Comparison of ENCODE assay signal across 17 cellular contexts in genomic region chr17:76081295-76082210, GRCh38. TPM values are rescaled to one million over a fixed set of nuclear protein-coding genes. Genes with fewer than 3 reads are reported as not detected.
A peak's percentile ranks its signal among the peaks of the same experiment; 100 is the strongest.
DNase-seq lines count a peak whose midpoint lies in the region; ATAC-seq, FAIRE-seq and TF ChIP-seq lines count a peak whose summit lies in the region.
"Had no signal": no experiment of that assay in that cellular context is flagged by ENCODE, and none has a peak within 500 bp of the region (broad histone marks: within the 10 kb centered on the region; RNA-seq: fewer than 3 reads in every experiment).

No MANE protein-coding gene starts in this region.

- no peak overlapping the region for H3K4me3 ChIP-seq in CD4-positive, CD25-positive, alpha-beta regulatory T cell (ENCODE audit: low read depth, low read length)
- H3K4me3 ChIP-seq in NB4 (ENCODE audit: low read depth, low read length) (no peak overlapping the region), kidney (ENCODE audit: low read length in 2 of 2) (no peak overlapping the region), spleen (no peak overlapping the region)
- H3K4me3 ChIP-seq: cardiac muscle cell, GM23248, prostate gland, SK-N-MC had no signal

- peaks cover 0 to 33% (median 2%) of the 10 kb centered on the region in 4 donors for H3K4me1 Mint-ChIP-seq in CD4-positive, CD25-positive, alpha-beta regulatory T cell

- FAIRE-seq in kidney (lab: Jason Lieb, UNC), result no peak

- H3K36me3 Mint-ChIP-seq in CD4-positive, CD25-positive, alpha-beta regulatory T cell, result peaks cover 15% of the 10 kb centered on the region

- TF ChIP-seq CTCF in NB4 (IDR thresholded peaks at IDR 0.05; ENCODE audit: low read depth, low read length) (no peak), kidney (IDR thresholded peaks at IDR 0.05; ENCODE audit: borderline replicate concordance, extremely low read depth, insufficient read depth) (no peak), spleen (IDR thresholded peaks at IDR 0.05 in 8 of 11, conservative IDR thresholded peaks at IDR 0.05 in 3 of 11) (no peak)

- peaks cover 2% of the 10 kb centered on the region for H3K27me3 ChIP-seq in CD4-positive, CD25-positive, alpha-beta regulatory T cell (ENCODE audit: control insufficient read depth, insufficient read depth, low read length)
- H3K27me3 ChIP-seq in spleen (replicated peaks in 1 of 7), result peaks cover 2 to 42% (median 32%) of the 10 kb centered on the region in 7 donors

- WGBS in spleen, 5 donors, result 71 to 85% (median 83%) methylated on average over 21 to 27 of the region's 27 CpGs

- no peak overlapping the region for H3K27ac ChIP-seq in CD4-positive, CD25-positive, alpha-beta regulatory T cell (ENCODE audit: insufficient read depth, low read length, poor library complexity, severe bottlenecking)
- H3K27ac ChIP-seq in kidney (ENCODE audit: low read depth in 2 of 2, low read length in 2 of 2) (no peak overlapping the region), spleen (no peak overlapping the region)
- H3K27ac ChIP-seq: GM23248, prostate gland, SK-N-MC had no signal

- H3K27me3 Mint-ChIP-seq in CD4-positive, CD25-positive, alpha-beta regulatory T cell, result peaks cover 26% of the 10 kb centered on the region

- peak; percentile 14 for TF ChIP-seq POLR2A in NB4 (IDR thresholded peaks at IDR 0.05; ENCODE audit: extremely low read depth, insufficient read length)
- no peak for TF ChIP-seq POLR2A in spleen (IDR thresholded peaks at IDR 0.05)

- no peak for DNase-seq in CD4-positive, CD25-positive, alpha-beta regulatory T cell
- no peak for DNase-seq in NB4 (ENCODE audit: low read depth)
- peak; percentile 76 for DNase-seq in kidney
- no peak for DNase-seq in HuH-7 (ENCODE audit: low spot score)
- DNase-seq in spleen, result no peak
- DNase-seq in islet precursor cell, result no peak
- DNase-seq: ACHN; activated naive CD4-positive, alpha-beta T cell treated with anti-CD3 and anti-CD28 coated beads for 36 hours; COR-L47; foreskin melanocyte; GF-D8; GM23248; immature natural killer cell; NCI-H1092 had no signal

- no peak for ATAC-seq in CD4-positive, CD25-positive, alpha-beta regulatory T cell (ENCODE audit: low read depth in 2 of 2)

- no peaks in the 10 kb centered on the region for H3K9me3 Mint-ChIP-seq in CD4-positive, CD25-positive, alpha-beta regulatory T cell
- H3K9me3 Mint-ChIP-seq: activated naive CD4-positive, alpha-beta T cell treated with anti-CD3 and anti-CD28 coated beads for 36 hours; immature natural killer cell had no signal

- H3K4me3 Mint-ChIP-seq in CD4-positive, CD25-positive, alpha-beta regulatory T cell, result no peak overlapping the region
- H3K4me3 Mint-ChIP-seq: activated naive CD4-positive, alpha-beta T cell treated with anti-CD3 and anti-CD28 coated beads for 36 hours; immature natural killer cell had no signal

- no peak overlapping the region for H3K9ac ChIP-seq in kidney (ENCODE audit: low read length in 2 of 2)
- H3K9ac ChIP-seq: GM23248 had no signal

- H3K9me3 ChIP-seq in CD4-positive, CD25-positive, alpha-beta regulatory T cell (ENCODE audit: control insufficient read depth in 2 of 2, low read length in 2 of 2), result no peaks in the 10 kb centered on the region
- H3K9me3 ChIP-seq in kidney (ENCODE audit: control insufficient read depth in 1 of 2, low read length in 2 of 2) (no peaks in the 10 kb centered on the region), spleen (no peaks in the 10 kb centered on the region)
- H3K9me3 ChIP-seq: prostate gland had no signal

- H3K27ac Mint-ChIP-seq in CD4-positive, CD25-positive, alpha-beta regulatory T cell, result peak overlapping the region in 2 of 3 donors; percentile 2 to 80
- H3K27ac Mint-ChIP-seq: activated naive CD4-positive, alpha-beta T cell treated with anti-CD3 and anti-CD28 coated beads for 36 hours had no signal

- H3K4me1 ChIP-seq in CD4-positive, CD25-positive, alpha-beta regulatory T cell (ENCODE audit: control insufficient read depth, insufficient read depth, low read length, poor library complexity, severe bottlenecking), result peaks cover 24% of the 10 kb centered on the region
- peaks cover 4 to 9% of the 10 kb centered on the region in 2 donors for H3K4me1 ChIP-seq in kidney (ENCODE audit: control insufficient read depth in 1 of 2, insufficient read depth in 1 of 2, low read depth in 1 of 2, low read length in 2 of 2)
- H3K4me1 ChIP-seq in spleen, result peaks cover 5 to 41% (median 16%) of the 10 kb centered on the region in 6 donors
- H3K4me1 ChIP-seq: prostate gland had no signal

- intact Hi-C loops in kidney (cut with DNase I), result no loop called here
- intact Hi-C loops in spleen (cut with DNase I; ENCODE audit: low total_unique reads), result no loop called here

- peaks cover 36% of the 10 kb centered on the region for H3K36me3 ChIP-seq in CD4-positive, CD25-positive, alpha-beta regulatory T cell (ENCODE audit: control insufficient read depth, insufficient read depth, low read length)
- H3K36me3 ChIP-seq in kidney (ENCODE audit: control insufficient read depth in 1 of 2, insufficient read depth in 2 of 2, low read length in 2 of 2), result peaks cover 13% of the 10 kb centered on the region in 2 donors
- H3K36me3 ChIP-seq in spleen, result peaks cover 3 to 53% (median 43%) of the 10 kb centered on the region in 6 donors

RNA-seq across cellular contexts. Expression of gene ZACN, which starts 2.6 kb away (rescaled TPM):
- 0.42 TPM for total RNA-seq in CD4-positive, CD25-positive, alpha-beta regulatory T cell
- 1 to 10 TPM in 1 of 4 donors, under 1 TPM in 3; 0.24 to 2.0 (median 0.62) TPM for polyA plus RNA-seq in CD4-positive, CD25-positive, alpha-beta regulatory T cell
- total RNA-seq in kidney (0.22 TPM), spleen (under 1 TPM in 2 of 7 donors, not detected in 5; 0.17 to 0.27 TPM)
- polyA plus RNA-seq in kidney (ENCODE audit: insufficient read depth, low read depth, low replicate concordance) (not detected), spleen (1 to 10 TPM; 1.0 to 1.9 (median 1.4) TPM)
- total RNA-seq: cardiac muscle cell, GM23248, prostate gland had no signal

RNA-seq across cellular contexts. Expression of gene GALR2, which starts 7.0 kb away (rescaled TPM):
- total RNA-seq in CD4-positive, CD25-positive, alpha-beta regulatory T cell, result 0.86 TPM
- under 1 TPM in 2 of 4 donors, not detected in 2; 0.41 to 0.62 TPM for polyA plus RNA-seq in CD4-positive, CD25-positive, alpha-beta regulatory T cell
- not detected for total RNA-seq in kidney
- not detected for polyA plus RNA-seq in kidney (ENCODE audit: insufficient read depth, low read depth, low replicate concordance)
- total RNA-seq in spleen, result under 1 TPM in 3 of 7 donors, not detected in 4; 0.26 to 0.93 (median 0.51) TPM
- under 1 TPM in 1 of 3 donors, not detected in 2; 0.06 TPM for polyA plus RNA-seq in spleen
- total RNA-seq: cardiac muscle cell, GM23248 had no signal

RNA-seq across cellular contexts. Expression of gene SRP68, which starts 9.2 kb away (rescaled TPM):
- 68.8 TPM for total RNA-seq in CD4-positive, CD25-positive, alpha-beta regulatory T cell
- polyA plus RNA-seq in CD4-positive, CD25-positive, alpha-beta regulatory T cell, result 10 to 100 TPM; 71.6 to 81.0 (median 74.5) TPM
- 68.1 TPM for total RNA-seq in kidney
- polyA plus RNA-seq in kidney (ENCODE audit: insufficient read depth, low read depth, low replicate concordance), result 52.7 TPM
- 10 to 100 TPM; 39.4 to 62.0 (median 56.1) TPM for total RNA-seq in spleen
- 10 to 100 TPM; 24.5 to 40.9 (median 26.8) TPM for polyA plus RNA-seq in spleen

RNA-seq across cellular contexts. Expression of gene EXOC7, which starts 22.0 kb away (rescaled TPM):
- 105 TPM for total RNA-seq in CD4-positive, CD25-positive, alpha-beta regulatory T cell
- polyA plus RNA-seq in CD4-positive, CD25-positive, alpha-beta regulatory T cell, result 10 to 100 TPM; 41.3 to 47.6 (median 45.0) TPM
- 143 TPM for total RNA-seq in kidney
- 83.2 TPM for polyA plus RNA-seq in kidney (ENCODE audit: insufficient read depth, low read depth, low replicate concordance)
- 100 to 1,000 TPM in 4 of 7 donors, 10 to 100 TPM in 3; 64.5 to 128 (median 104) TPM for total RNA-seq in spleen
- polyA plus RNA-seq in spleen, result 10 to 100 TPM; 26.2 to 51.5 (median 35.0) TPM

RNA-seq across cellular contexts. Expression of gene EVPL, which starts 54.4 kb away (rescaled TPM):
- total RNA-seq in CD4-positive, CD25-positive, alpha-beta regulatory T cell, result 0.15 TPM
- polyA plus RNA-seq in CD4-positive, CD25-positive, alpha-beta regulatory T cell, result under 1 TPM in 1 of 4 donors, not detected in 3; 0.05 TPM
- 23.5 TPM for total RNA-seq in kidney
- polyA plus RNA-seq in kidney (ENCODE audit: insufficient read depth, low read depth, low replicate concordance), result 11.1 TPM
- under 1 TPM in 4 of 7 donors, not detected in 3; 0.06 to 0.56 (median 0.20) TPM for total RNA-seq in spleen
- under 1 TPM; 0.04 to 0.29 (median 0.05) TPM for polyA plus RNA-seq in spleen
- total RNA-seq: GM23248 had no signal
- polyA plus RNA-seq: cardiac muscle cell, GM23248, immature natural killer cell had no signal
